In genomic region chr1:9143250-9143649, GRCh38 we compare ENCODE assay signal across 12 cellular contexts. TPM values are rescaled to one million over a fixed set of nuclear protein-coding genes. Genes with fewer than 3 reads are reported as not detected.
A peak's percentile ranks its signal among the peaks of the same experiment; 100 is the strongest.
DNase-seq lines count a peak whose midpoint lies in the region; ATAC-seq and TF ChIP-seq lines count a peak whose summit lies in the region.
"Had no signal": no experiment of that assay in that cellular context is flagged by ENCODE, and none has a peak within 500 bp of the region (broad histone marks: within the 10 kb centered on the region; RNA-seq: fewer than 3 reads in every experiment).

No MANE protein-coding gene starts in this region.

- no peak overlapping the region for H3K4me3 Mint-ChIP-seq in stimulated activated naive CD8-positive, alpha-beta T cell treated with anti-CD3 and anti-CD28 coated beads, Interleukin-15, amount 100 ng/mL, for 72 hours

- no peak for TF ChIP-seq CTCF in fibroblast of villous mesenchyme (IDR thresholded peaks at IDR 0.05; ENCODE audit: insufficient read depth, low read depth, low read length)
- no peak for TF ChIP-seq CTCF in upper lobe of left lung (IDR thresholded peaks at IDR 0.05)
- no peak for TF ChIP-seq CTCF in WERI-Rb-1 (IDR thresholded peaks at IDR 0.05; ENCODE audit: low read depth, low read length)

- H3K27me3 ChIP-seq in upper lobe of left lung (no peaks in the 10 kb centered on the region), WERI-Rb-1 (ENCODE audit: insufficient read depth, low read depth, severe bottlenecking) (no peaks in the 10 kb centered on the region)
- H3K27me3 ChIP-seq: brain microvascular endothelial cell had no signal

- H3K27ac ChIP-seq in upper lobe of left lung, result peak overlapping the region; percentile 9 to 58 (median 55)
- H3K27ac ChIP-seq in WERI-Rb-1, result no peak overlapping the region
- H3K27ac ChIP-seq: brain microvascular endothelial cell had no signal

- H3K4me1 ChIP-seq in upper lobe of left lung, result peaks cover 0 to 12% (median 6%) of the 10 kb centered on the region in 4 donors

- H3K4me3 ChIP-seq in fibroblast of villous mesenchyme (ENCODE audit: low read depth, low read length), result no peak overlapping the region
- no peak overlapping the region for H3K4me3 ChIP-seq in upper lobe of left lung
- no peak overlapping the region for H3K4me3 ChIP-seq in WERI-Rb-1 (ENCODE audit: low read depth, low read length)

- no peak overlapping the region for H3K27ac Mint-ChIP-seq in stimulated activated naive CD8-positive, alpha-beta T cell treated with anti-CD3 and anti-CD28 coated beads, Interleukin-15, amount 100 ng/mL, for 72 hours

- H3K27me3 Mint-ChIP-seq in stimulated activated naive CD8-positive, alpha-beta T cell treated with anti-CD3 and anti-CD28 coated beads, Interleukin-15, amount 100 ng/mL, for 72 hours, result no peaks in the 10 kb centered on the region

- H3K9me3 ChIP-seq in upper lobe of left lung (no peaks in the 10 kb centered on the region), WERI-Rb-1 (ENCODE audit: severe bottlenecking) (no peaks in the 10 kb centered on the region)

- intact Hi-C loops in left cardiac atrium (cut with DNase I) (loop anchor here (5.0 to 10.0 kb wide), 2 partner anchors 52 to 54 kb away; no protein-coding TSS in a partner anchor), cardiac septum (cut with DNase I) (loop anchor here (2.0 kb wide), 1 partner anchor 54 kb away; no protein-coding TSS in a partner anchor)

- no peaks in the 10 kb centered on the region for H3K36me3 ChIP-seq in upper lobe of left lung
- H3K36me3 ChIP-seq in WERI-Rb-1, result no peaks in the 10 kb centered on the region

- peak; percentile 30 to 65 for ATAC-seq in left cardiac atrium
- peak; percentile 52 to 76 for ATAC-seq in upper lobe of left lung (ENCODE audit: low FRiP score in 2 of 2)
- no peak for ATAC-seq in stimulated activated naive CD8-positive, alpha-beta T cell treated with anti-CD3 and anti-CD28 coated beads, Interleukin-15, amount 100 ng/mL, for 72 hours
- ATAC-seq in GM21447 (IDR thresholded peaks at IDR 0.05; ENCODE audit: unreplicated experiment), result no peak

- TF ChIP-seq POLR2A in upper lobe of left lung (IDR thresholded peaks at IDR 0.05), result peak in 1 of 4 donors; percentile 49

- TF ChIP-seq EP300 in upper lobe of left lung (IDR thresholded peaks at IDR 0.05), result no peak

- DNase-seq in left cardiac atrium, result no peak
- DNase-seq in cardiac septum (ENCODE audit: low spot score), result no peak
- DNase-seq in SKM-1 (lab: John Stamatoyannopoulos, UW; ENCODE audit: unreplicated experiment), result peak; percentile 39
- peak; percentile 74 for DNase-seq in fibroblast of villous mesenchyme (ENCODE audit: low read depth)
- peak in 1 of 2 donors; percentile 66 for DNase-seq in upper lobe of left lung
- DNase-seq in stimulated activated naive CD8-positive, alpha-beta T cell treated with anti-CD3 and anti-CD28 coated beads, Interleukin-15, amount 100 ng/mL, for 72 hours, result no peak
- DNase-seq in WERI-Rb-1, result no peak
- DNase-seq: brain microvascular endothelial cell, mesendoderm, NCI-H1092, NCI-H69 had no signal

- H3K4me1 Mint-ChIP-seq in stimulated activated naive CD8-positive, alpha-beta T cell treated with anti-CD3 and anti-CD28 coated beads, Interleukin-15, amount 100 ng/mL, for 72 hours, result peaks cover 9% of the 10 kb centered on the region

- WGBS in upper lobe of left lung, 2 donors, result 52 to 62% methylated on average over 7 of the region's 7 CpGs

- no peaks in the 10 kb centered on the region for H3K9me3 Mint-ChIP-seq in stimulated activated naive CD8-positive, alpha-beta T cell treated with anti-CD3 and anti-CD28 coated beads, Interleukin-15, amount 100 ng/mL, for 72 hours

RNA-seq across cellular contexts. Expression of gene GPR157, which starts 14.3 kb away (rescaled TPM):
- total RNA-seq in left cardiac atrium, result 10 to 100 TPM; 18.8 to 40.6 TPM
- total RNA-seq in cardiac septum, result 23.0 TPM
- total RNA-seq in fibroblast of villous mesenchyme, result 6.1 and 9.5 TPM in 2 replicates
- total RNA-seq in upper lobe of left lung, result 10 to 100 TPM; 12.0 to 26.5 (median 16.7) TPM

Comparison
In these comparisons a context has a peak if more than half of its experiments do, and no peak if none do; other contexts are left out.
1. ATAC-seq: peak in left cardiac atrium (2 of 2) and upper lobe of left lung (2 of 2); none in stimulated activated naive CD8-positive, alpha-beta T cell treated with anti-CD3 and anti-CD28 coated beads, Interleukin-15, amount 100 ng/mL, for 72 hours (single experiment) and GM21447 (single experiment).
2. DNase-seq: peak in SKM-1 (single experiment) and fibroblast of villous mesenchyme (single experiment); none in left cardiac atrium (single experiment), cardiac septum (single experiment), stimulated activated naive CD8-positive, alpha-beta T cell treated with anti-CD3 and anti-CD28 coated beads, Interleukin-15, amount 100 ng/mL, for 72 hours (0 of 2) and WERI-Rb-1 (single experiment).